7 cellular contexts compared by ENCODE assay signal in the genomic region with DNA sequence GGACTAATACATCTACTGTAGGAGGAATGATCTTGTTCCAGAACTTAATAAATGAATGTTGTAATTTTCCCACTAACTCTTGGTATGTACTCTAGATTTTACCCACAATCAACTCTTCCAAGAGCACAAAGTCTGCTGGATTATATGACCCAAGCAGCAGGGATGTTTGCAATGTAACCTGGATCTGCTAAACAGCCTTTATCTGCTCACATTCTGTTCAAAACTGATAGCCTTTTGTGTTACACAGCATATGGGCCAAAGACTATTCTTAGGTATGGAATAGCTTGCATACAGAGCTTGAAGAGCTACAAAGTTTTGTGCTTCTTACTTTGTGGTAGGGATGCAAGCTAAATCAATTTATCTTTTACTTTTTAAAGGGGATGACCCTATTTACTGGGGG.
"Had no signal": no experiment of that assay in that cellular context is flagged by ENCODE, and none has a peak within 500 bp of the region (broad histone marks: within the 10 kb centered on the region; RNA-seq: fewer than 3 reads in every experiment).

No MANE protein-coding gene starts in this region.

- FAIRE-seq: H1, H54, HepG2 had no signal

- H3K27ac ChIP-seq: HL-60 had no signal

- H3K4me2 ChIP-seq: GM23338 had no signal

- ATAC-seq: GM23338, HepG2 had no signal

- DNase-seq: H9, HCEC 1CT had no signal

- H2AFZ ChIP-seq: GM23338 had no signal

- H3K4me3 ChIP-seq: GM23338 had no signal
